Comparison of ENCODE assay signal across 6 cellular contexts in the genomic region with DNA sequence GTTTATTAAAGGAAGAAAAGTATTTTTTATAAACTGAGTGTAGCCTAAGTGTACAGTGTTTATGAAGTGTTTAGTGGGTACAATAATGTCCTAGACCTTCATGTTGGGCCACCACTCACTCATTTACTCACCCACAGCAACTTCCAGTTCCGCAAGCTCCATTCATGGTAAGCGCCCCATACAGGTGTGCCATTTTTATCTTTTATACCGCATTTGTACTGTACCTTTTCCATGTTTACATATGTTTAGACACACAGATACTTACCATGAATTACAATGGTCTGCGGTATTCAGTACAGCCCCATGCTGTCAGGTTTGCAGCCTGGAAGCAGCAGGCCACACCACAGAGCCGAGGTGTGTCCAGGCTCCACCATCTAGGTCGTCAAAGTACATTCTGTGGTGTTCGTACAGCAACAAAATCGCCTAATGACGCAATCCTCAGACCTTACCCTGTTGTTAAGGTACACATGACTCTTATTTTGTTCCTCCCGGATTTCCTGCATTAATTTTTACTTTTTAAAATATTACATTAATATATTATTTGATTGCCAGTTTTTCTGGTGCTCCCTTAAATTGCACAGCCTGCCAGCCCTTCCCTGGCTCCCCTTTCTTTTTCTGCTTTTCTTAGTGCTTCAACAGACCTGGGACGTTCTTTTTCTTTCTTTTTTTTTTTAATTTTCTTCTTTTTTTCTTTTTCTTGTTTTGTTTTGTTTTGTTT. TPM values are rescaled to one million over a fixed set of nuclear protein-coding genes. Genes with fewer than 3 reads are reported as not detected.
DNase-seq lines count a peak whose midpoint lies in the region; ATAC-seq lines count a peak whose summit lies in the region.

No MANE protein-coding gene starts in this region.

- intact Hi-C loops in sciatic nerve (cut with DNase I) = no loop called here

- no peaks in the 10 kb centered on the region for H3K4me1 ChIP-seq in ES-I3 (ENCODE audit: insufficient read depth, low read length)
- peaks cover 19 to 21% of the 10 kb centered on the region in 2 donors for H3K4me1 ChIP-seq in duodenal mucosa (ENCODE audit: control insufficient read depth in 1 of 2, insufficient read depth in 2 of 2, low read length in 2 of 2)

- peak overlapping the region; percentile 86 to 99 for H3K4me3 ChIP-seq in duodenal mucosa (ENCODE audit: low read depth in 1 of 2, low read length in 2 of 2)

- peak overlapping the region; percentile 70; the same call in 1 of the 2 replicates for H3K9ac ChIP-seq in ES-I3 (ENCODE audit: low read depth, low read length)
- peak overlapping the region; percentile 55 to 98 for H3K9ac ChIP-seq in duodenal mucosa (ENCODE audit: low read depth in 1 of 2, low read length in 2 of 2)

- H3K27me3 ChIP-seq in duodenal mucosa (ENCODE audit: control insufficient read depth in 1 of 2, insufficient read depth in 2 of 2, low read length in 2 of 2) = no peaks in the 10 kb centered on the region

- DNase-seq in NCI-H748 treated with DMSO at 0.1 percent for 48 hours (lab: John Stamatoyannopoulos, UW) (peak; percentile 13), sciatic nerve (ENCODE audit: low spot score) (no peak)

- H3K9me3 ChIP-seq in ES-I3 (ENCODE audit: control insufficient read depth, insufficient read depth, low read length) = no peaks in the 10 kb centered on the region
- H3K9me3 ChIP-seq in duodenal mucosa (ENCODE audit: control insufficient read depth in 1 of 2, low read length in 2 of 2) = no peaks in the 10 kb centered on the region

- H3K27ac ChIP-seq in duodenal mucosa (ENCODE audit: low read depth, low read length) = peak overlapping the region; percentile 24

- H3K36me3 ChIP-seq in ES-I3 (ENCODE audit: insufficient read depth, low read length) = peaks cover 7% of the 10 kb centered on the region
- H3K36me3 ChIP-seq in duodenal mucosa (ENCODE audit: control insufficient read depth in 1 of 2, insufficient read depth in 2 of 2, low read length in 2 of 2) = peaks cover 8 to 22% of the 10 kb centered on the region in 2 donors

- peak; percentile 16 for ATAC-seq in sciatic nerve
- ATAC-seq in GM18517 (IDR thresholded peaks at IDR 0.05; ENCODE audit: unreplicated experiment) = no peak
- no peak for ATAC-seq in GM21717 (IDR thresholded peaks at IDR 0.05; ENCODE audit: unreplicated experiment)

RNA-seq across cellular contexts. Expression of gene SSBP1, which starts 0.9 kb away (rescaled TPM):
- 71.8 TPM for total RNA-seq in sciatic nerve

RNA-seq across cellular contexts. Expression of gene TAS2R3, which starts 26.6 kb away (rescaled TPM):
- total RNA-seq in sciatic nerve = 6.1 TPM

RNA-seq across cellular contexts. Expression of gene WEE2, which starts 29.1 kb away (rescaled TPM):
- total RNA-seq in sciatic nerve = not detected

RNA-seq across cellular contexts. Expression of gene DENND11, which starts 35.3 kb away (rescaled TPM):
- total RNA-seq in sciatic nerve = 26.6 TPM

RNA-seq across cellular contexts. Expression of gene TAS2R4, which starts 39.2 kb away (rescaled TPM):
- total RNA-seq in sciatic nerve = 5.1 TPM
